Comparison of ENCODE assay signal across 11 cellular contexts in genomic region chr22:23395476-23396361, GRCh38.
"Had no signal": no experiment of that assay in that cellular context is flagged by ENCODE, and none has a peak within 500 bp of the region (broad histone marks: within the 10 kb centered on the region; RNA-seq: fewer than 3 reads in every experiment).

No MANE protein-coding gene starts in this region.

- H3K27ac ChIP-seq: ascending aorta, left ventricle myocardium inferior, neutrophil, right atrium auricular region, tibial nerve had no signal

- H3K4me1 ChIP-seq: ascending aorta, left ventricle myocardium inferior, right atrium auricular region, tibial nerve had no signal

- H3K9me3 ChIP-seq: ascending aorta, left ventricle myocardium inferior, neutrophil, right atrium auricular region, tibial nerve had no signal

- H3K4me3 ChIP-seq: ascending aorta, left ventricle myocardium inferior, right atrium auricular region, tibial nerve had no signal

- H3K27me3 ChIP-seq: ascending aorta, neutrophil, right atrium auricular region, tibial nerve had no signal

- H3K36me3 ChIP-seq: ascending aorta, left ventricle myocardium inferior, neutrophil, right atrium auricular region had no signal

- DNase-seq: activated CD4-positive, alpha-beta T cell treated with anti-CD3 and anti-CD28 coated beads for 36 hours; activated T-cell treated with anti-CD3 and anti-CD28 coated beads for 4 hours; foreskin melanocyte; left ventricle myocardium inferior; stimulated activated CD4-positive, alpha-beta T cell treated with anti-CD3 and anti-CD28 coated beads, Interleukin-1b, Interleukin-23, amount 100 ng/mL, for 48 hours; T-cell; T1000 had no signal
